32 cellular contexts compared by ENCODE assay signal in the genomic region with DNA sequence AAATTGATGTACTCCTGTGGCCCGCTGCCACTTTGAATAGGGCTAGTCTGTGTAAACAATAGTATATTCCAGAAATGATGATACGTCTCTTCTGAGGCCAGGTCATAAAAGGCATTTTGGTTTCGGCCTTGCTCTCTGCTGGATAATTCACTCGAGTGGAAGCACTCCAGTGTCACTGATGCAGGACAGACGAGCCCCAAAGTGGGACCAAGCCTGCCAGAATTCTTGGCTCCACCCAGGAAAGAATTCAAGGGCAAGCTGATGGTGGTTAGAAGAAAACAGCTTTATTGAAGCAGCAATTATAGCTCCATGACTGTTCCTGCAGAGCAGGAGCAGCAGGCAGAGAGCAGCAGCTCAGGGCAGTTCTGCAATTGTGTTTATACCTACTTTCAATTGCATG.
DNase-seq lines count a peak whose midpoint lies in the region; ATAC-seq lines count a peak whose summit lies in the region.
"Had no signal": no experiment of that assay in that cellular context is flagged by ENCODE, and none has a peak within 500 bp of the region (broad histone marks: within the 10 kb centered on the region; RNA-seq: fewer than 3 reads in every experiment).

No MANE protein-coding gene starts in this region.

- in situ Hi-C loops in GM23248 (cut with MboI) = no loop called here

- WGBS in GM23248 (ENCODE audit: low coverage in 1 of 2, low lambda C conversion rate in 2 of 2, missing lambda C conversion rate in 2 of 2), 2 experiments = 21 to 23% methylated on average over 5 of the region's 5 CpGs

- no peaks in the 10 kb centered on the region for H3K9me2 ChIP-seq in GM23248 (ENCODE audit: insufficient read depth)

- H3K4me3 Mint-ChIP-seq in stimulated activated naive B cell treated with anti-CD40 and anti-IgM and Interleukin-4, amounts not matched to agents 10 μg/mL and 1 μg/mL and 100 μg/mL, for 72 hours = no peak overlapping the region
- no peak overlapping the region for H3K4me3 Mint-ChIP-seq in activated naive CD8-positive, alpha-beta T cell treated with anti-CD3 and anti-CD28 coated beads, Interleukin-2, amount 50 U/mL, for 24 hours
- H3K4me3 Mint-ChIP-seq: activated CD4-positive, alpha-beta T cell treated with anti-CD3 and anti-CD28 coated beads for 36 hours; activated CD8-positive, alpha-beta T cell treated with anti-CD3 and anti-CD28 coated beads for 36 hours; activated naive CD4-positive, alpha-beta T cell treated with anti-CD3 and anti-CD28 coated beads, Interleukin-2, amount 10 ng/mL, durations not matched to agents 7 days and 5 days; dendritic cell treated with granulocyte-macrophage colony-stimulating factor and Interleukin-4, amounts not matched to agents 40 ng/mL and 50 ng/mL, for 4 days; neural crest cell; stimulated activated memory B cell treated with anti-CD40 and anti-IgM and Interleukin-4, amounts not matched to agents 10 μg/mL and 1 μg/mL and 100 μg/mL, for 72 hours had no signal

- no peaks in the 10 kb centered on the region for H3K36me3 ChIP-seq in GM23248 (ENCODE audit: low read depth)
- H3K36me3 ChIP-seq: left ventricle myocardium inferior, ovary, SJSA1, upper lobe of right lung had no signal

- no peak overlapping the region for H3K4me2 ChIP-seq in GM23248 (ENCODE audit: unreplicated experiment)

- H3K9ac ChIP-seq in GM23248 = no peak overlapping the region

- H3K27me3 Mint-ChIP-seq in stimulated activated naive B cell treated with anti-CD40 and anti-IgM and Interleukin-4, amounts not matched to agents 10 μg/mL and 1 μg/mL and 100 μg/mL, for 72 hours = no peaks in the 10 kb centered on the region
- no peaks in the 10 kb centered on the region for H3K27me3 Mint-ChIP-seq in activated naive CD8-positive, alpha-beta T cell treated with anti-CD3 and anti-CD28 coated beads, Interleukin-2, amount 50 U/mL, for 24 hours
- H3K27me3 Mint-ChIP-seq: activated CD4-positive, alpha-beta T cell treated with anti-CD3 and anti-CD28 coated beads for 36 hours; activated CD8-positive, alpha-beta T cell treated with anti-CD3 and anti-CD28 coated beads for 36 hours; activated naive CD4-positive, alpha-beta T cell treated with anti-CD3 and anti-CD28 coated beads, Interleukin-2, amount 10 ng/mL, durations not matched to agents 7 days and 5 days; dendritic cell treated with granulocyte-macrophage colony-stimulating factor and Interleukin-4, amounts not matched to agents 40 ng/mL and 50 ng/mL, for 4 days; stimulated activated memory B cell treated with anti-CD40 and anti-IgM and Interleukin-4, amounts not matched to agents 10 μg/mL and 1 μg/mL and 100 μg/mL, for 72 hours had no signal

- H2AFZ ChIP-seq in GM23248 = no peak overlapping the region

- no peaks in the 10 kb centered on the region for H3K4me1 ChIP-seq in GM23248 (ENCODE audit: insufficient read depth)
- H3K4me1 ChIP-seq: body of pancreas, left ventricle myocardium inferior, SJSA1, upper lobe of right lung had no signal

- no peak for ATAC-seq in stimulated activated naive B cell treated with anti-CD40 and anti-IgM and Interleukin-4, amounts not matched to agents 10 μg/mL and 1 μg/mL and 100 μg/mL, for 72 hours (replicated peaks)
- ATAC-seq in HG02938 (IDR thresholded peaks at IDR 0.05; ENCODE audit: unreplicated experiment) = no peak
- no peak for ATAC-seq in activated naive CD8-positive, alpha-beta T cell treated with anti-CD3 and anti-CD28 coated beads, Interleukin-2, amount 50 U/mL, for 24 hours
- ATAC-seq: activated CD4-positive, alpha-beta T cell treated with anti-CD3 and anti-CD28 coated beads for 36 hours; activated CD8-positive, alpha-beta T cell treated with anti-CD3 and anti-CD28 coated beads for 36 hours; body of pancreas; stimulated activated memory B cell treated with anti-CD40 and anti-IgM and Interleukin-4, amounts not matched to agents 10 μg/mL and 1 μg/mL and 100 μg/mL, for 72 hours; upper lobe of right lung had no signal

- H3K9me3 Mint-ChIP-seq in stimulated activated naive B cell treated with anti-CD40 and anti-IgM and Interleukin-4, amounts not matched to agents 10 μg/mL and 1 μg/mL and 100 μg/mL, for 72 hours = peaks cover 0 to 2% of the 10 kb centered on the region in 2 donors
- H3K9me3 Mint-ChIP-seq in activated naive CD8-positive, alpha-beta T cell treated with anti-CD3 and anti-CD28 coated beads, Interleukin-2, amount 50 U/mL, for 24 hours = peaks cover 2% of the 10 kb centered on the region
- H3K9me3 Mint-ChIP-seq: activated CD8-positive, alpha-beta T cell treated with anti-CD3 and anti-CD28 coated beads for 36 hours; dendritic cell treated with granulocyte-macrophage colony-stimulating factor and Interleukin-4, amounts not matched to agents 40 ng/mL and 50 ng/mL, for 4 days; neural crest cell; stimulated activated memory B cell treated with anti-CD40 and anti-IgM and Interleukin-4, amounts not matched to agents 10 μg/mL and 1 μg/mL and 100 μg/mL, for 72 hours had no signal

- no peaks in the 10 kb centered on the region for H3K27me3 ChIP-seq in GM23248 (replicated peaks; ENCODE audit: insufficient read depth)
- H3K27me3 ChIP-seq: body of pancreas, ovary, SJSA1, upper lobe of right lung had no signal

- no peaks in the 10 kb centered on the region for H3F3A ChIP-seq in GM23248 (ENCODE audit: insufficient read depth)

- no peaks in the 10 kb centered on the region for H3K9me3 ChIP-seq in GM23248 (ENCODE audit: low read depth)
- H3K9me3 ChIP-seq: body of pancreas, left ventricle myocardium inferior, ovary, SJSA1, upper lobe of right lung had no signal

- H3K27ac ChIP-seq in GM23248 = no peak overlapping the region
- H3K27ac ChIP-seq: body of pancreas, C4-2B, HL-60, left ventricle myocardium inferior, ovary, SJSA1, upper lobe of right lung, VCaP had no signal

- no peaks in the 10 kb centered on the region for H4K20me1 ChIP-seq in GM23248 (ENCODE audit: insufficient read depth)

- no peak overlapping the region for H3K4me3 ChIP-seq in GM23248
- H3K4me3 ChIP-seq: body of pancreas, left ventricle myocardium inferior, ovary, SJSA1, upper lobe of right lung had no signal

- no peaks in the 10 kb centered on the region for H3K4me1 Mint-ChIP-seq in stimulated activated naive B cell treated with anti-CD40 and anti-IgM and Interleukin-4, amounts not matched to agents 10 μg/mL and 1 μg/mL and 100 μg/mL, for 72 hours
- no peaks in the 10 kb centered on the region for H3K4me1 Mint-ChIP-seq in activated naive CD8-positive, alpha-beta T cell treated with anti-CD3 and anti-CD28 coated beads, Interleukin-2, amount 50 U/mL, for 24 hours
- H3K4me1 Mint-ChIP-seq: activated CD4-positive, alpha-beta T cell treated with anti-CD3 and anti-CD28 coated beads for 36 hours; activated naive CD4-positive, alpha-beta T cell treated with anti-CD3 and anti-CD28 coated beads, Interleukin-2, amount 10 ng/mL, durations not matched to agents 7 days and 5 days; neural crest cell; stimulated activated memory B cell treated with anti-CD40 and anti-IgM and Interleukin-4, amounts not matched to agents 10 μg/mL and 1 μg/mL and 100 μg/mL, for 72 hours had no signal

- H3K36me3 Mint-ChIP-seq in stimulated activated naive B cell treated with anti-CD40 and anti-IgM and Interleukin-4, amounts not matched to agents 10 μg/mL and 1 μg/mL and 100 μg/mL, for 72 hours = no peaks in the 10 kb centered on the region
- no peaks in the 10 kb centered on the region for H3K36me3 Mint-ChIP-seq in activated naive CD8-positive, alpha-beta T cell treated with anti-CD3 and anti-CD28 coated beads, Interleukin-2, amount 50 U/mL, for 24 hours (ENCODE audit: low read depth)
- H3K36me3 Mint-ChIP-seq: activated naive CD4-positive, alpha-beta T cell treated with anti-CD3 and anti-CD28 coated beads, Interleukin-2, amount 10 ng/mL, durations not matched to agents 7 days and 5 days; stimulated activated memory B cell treated with anti-CD40 and anti-IgM and Interleukin-4, amounts not matched to agents 10 μg/mL and 1 μg/mL and 100 μg/mL, for 72 hours had no signal

- no peaks in the 10 kb centered on the region for H3K79me2 ChIP-seq in GM23248 (ENCODE audit: insufficient read depth)

- no peak overlapping the region for H3K27ac Mint-ChIP-seq in stimulated activated naive B cell treated with anti-CD40 and anti-IgM and Interleukin-4, amounts not matched to agents 10 μg/mL and 1 μg/mL and 100 μg/mL, for 72 hours
- no peak overlapping the region for H3K27ac Mint-ChIP-seq in activated naive CD8-positive, alpha-beta T cell treated with anti-CD3 and anti-CD28 coated beads, Interleukin-2, amount 50 U/mL, for 24 hours
- H3K27ac Mint-ChIP-seq: activated CD4-positive, alpha-beta T cell treated with anti-CD3 and anti-CD28 coated beads for 36 hours; activated CD8-positive, alpha-beta T cell treated with anti-CD3 and anti-CD28 coated beads for 36 hours; activated naive CD4-positive, alpha-beta T cell treated with anti-CD3 and anti-CD28 coated beads, Interleukin-2, amount 10 ng/mL, durations not matched to agents 7 days and 5 days; dendritic cell treated with granulocyte-macrophage colony-stimulating factor and Interleukin-4, amounts not matched to agents 40 ng/mL and 50 ng/mL, for 4 days; stimulated activated memory B cell treated with anti-CD40 and anti-IgM and Interleukin-4, amounts not matched to agents 10 μg/mL and 1 μg/mL and 100 μg/mL, for 72 hours had no signal

- DNase-seq in COLO668 (lab: John Stamatoyannopoulos, UW; ENCODE audit: unreplicated experiment) (peak; percentile 50), NCI-H1092 treated with DMSO at 0.1 percent for 48 hours (lab: John Stamatoyannopoulos, UW) (peak; percentile 91), NCI-H2029 treated with DMSO at 0.1 percent for 48 hours (lab: John Stamatoyannopoulos, UW) (peak; percentile 27), NCI-H510A treated with DMSO at 0.1 percent for 48 hours (lab: John Stamatoyannopoulos, UW) (peak; percentile 78), GM23248 (no peak)
- no peak for DNase-seq in stimulated activated naive B cell treated with anti-CD40 and anti-IgM and Interleukin-4, amounts not matched to agents 10 μg/mL and 1 μg/mL and 100 μg/mL, for 72 hours
- no peak for DNase-seq in activated naive CD8-positive, alpha-beta T cell treated with anti-CD3 and anti-CD28 coated beads, Interleukin-2, amount 50 U/mL, for 24 hours
- DNase-seq: activated CD4-positive, alpha-beta T cell treated with anti-CD3 and anti-CD28 coated beads for 36 hours; activated CD8-positive, alpha-beta memory T cell treated with anti-CD3 and anti-CD28 coated beads, Interleukin-2, amount 50 U/mL, for 48 hours; activated CD8-positive, alpha-beta T cell treated with anti-CD3 and anti-CD28 coated beads for 36 hours; activated naive CD4-positive, alpha-beta T cell treated with anti-CD3 and anti-CD28 coated beads, Interleukin-2, amount 10 ng/mL, durations not matched to agents 7 days and 5 days; body of pancreas; EL; erythroblast; GOT3; KG1; left ventricle myocardium inferior; mesenchymal stem cell; NCI-H1694 treated with DMSO at 0.1 percent for 48 hours; NCI-H524 treated with DMSO at 0.1 percent for 48 hours; ovary; retina; T-helper 9 cell; upper lobe of right lung had no signal

Comparison
In these comparisons a context has a peak if more than half of its experiments do, and no peak if none do; other contexts are left out.
1. DNase-seq: peak in COLO668 (single experiment), NCI-H1092 treated with DMSO at 0.1 percent for 48 hours (single experiment), NCI-H2029 treated with DMSO at 0.1 percent for 48 hours (single experiment) and NCI-H510A treated with DMSO at 0.1 percent for 48 hours (single experiment); none in stimulated activated naive B cell treated with anti-CD40 and anti-IgM and Interleukin-4, amounts not matched to agents 10 μg/mL and 1 μg/mL and 100 μg/mL, for 72 hours (single experiment), activated naive CD8-positive, alpha-beta T cell treated with anti-CD3 and anti-CD28 coated beads, Interleukin-2, amount 50 U/mL, for 24 hours (single experiment) and GM23248 (single experiment).